Comparison of ENCODE assay signal across 8 cellular contexts in the genomic region with DNA sequence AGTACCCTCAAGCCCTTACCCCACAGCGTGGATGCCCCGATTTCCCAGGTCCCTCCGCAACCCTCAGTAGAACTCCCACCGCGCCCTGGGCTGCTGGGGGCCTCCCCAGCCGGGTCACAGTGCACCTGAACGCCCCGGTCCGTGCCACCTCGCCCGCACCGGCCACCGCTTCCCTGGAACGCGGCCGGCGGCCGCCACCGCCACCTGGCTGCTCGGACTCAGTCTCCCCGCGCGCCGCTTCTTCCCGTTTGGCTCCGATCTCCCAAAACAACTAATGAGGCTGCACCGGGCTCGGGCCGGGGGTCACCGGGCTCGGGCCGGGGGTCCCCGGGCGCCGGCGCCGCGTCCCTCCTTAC. TPM values are rescaled to one million over a fixed set of nuclear protein-coding genes. Genes with fewer than 3 reads are reported as not detected.
DNase-seq lines count a peak whose midpoint lies in the region; ATAC-seq, FAIRE-seq and TF ChIP-seq lines count a peak whose summit lies in the region.

No MANE protein-coding gene starts in this region.

- no peak for TF ChIP-seq POLR2A in lower leg skin (IDR thresholded peaks at IDR 0.05)
- TF ChIP-seq POLR2A in thyroid gland (IDR thresholded peaks at IDR 0.05), result no peak
- no peak for TF ChIP-seq POLR2A in GM12892 (IDR thresholded peaks at IDR 0.05; ENCODE audit: low read depth, low read length)

- peak overlapping the region; percentile 70 for H3K4me3 ChIP-seq in CD4-positive, CD25-positive, alpha-beta regulatory T cell (ENCODE audit: low read depth, low read length)
- peak overlapping the region; percentile 59 for H3K4me3 ChIP-seq in lower leg skin (ENCODE audit: low read depth, poor library complexity, severe bottlenecking)
- H3K4me3 ChIP-seq in thyroid gland (replicated peaks in 1 of 3), result peak overlapping the region; percentile 54 to 86 (median 78)

- peak overlapping the region; percentile 63 for H3K27ac ChIP-seq in CD4-positive, CD25-positive, alpha-beta regulatory T cell (ENCODE audit: insufficient read depth, low read length, poor library complexity, severe bottlenecking)
- H3K27ac ChIP-seq in thyroid gland, result peak overlapping the region; percentile 80 to 96 (median 85)

- H3K27ac Mint-ChIP-seq in CD4-positive, CD25-positive, alpha-beta regulatory T cell, result peak overlapping the region; percentile 55 to 77 (median 71)
- peak overlapping the region; percentile 76 to 95 (median 83) for H3K27ac Mint-ChIP-seq in brain

- peaks cover 13% of the 10 kb centered on the region for H3K27me3 Mint-ChIP-seq in CD4-positive, CD25-positive, alpha-beta regulatory T cell
- peaks cover 7% of the 10 kb centered on the region for H3K27me3 Mint-ChIP-seq in brain

- H3K36me3 ChIP-seq in CD4-positive, CD25-positive, alpha-beta regulatory T cell (ENCODE audit: control insufficient read depth, insufficient read depth, low read length), result no peaks in the 10 kb centered on the region
- H3K36me3 ChIP-seq in thyroid gland, result no peaks in the 10 kb centered on the region

- ATAC-seq in CD4-positive, CD25-positive, alpha-beta regulatory T cell (ENCODE audit: low read depth in 2 of 2), result no peak
- ATAC-seq in HG03095 (IDR thresholded peaks at IDR 0.05; ENCODE audit: unreplicated experiment) (peak; percentile 6), HG03139 (IDR thresholded peaks at IDR 0.05; ENCODE audit: unreplicated experiment) (no peak)

- peaks cover 37% of the 10 kb centered on the region for H3K4me1 ChIP-seq in CD4-positive, CD25-positive, alpha-beta regulatory T cell (ENCODE audit: control insufficient read depth, insufficient read depth, low read length, poor library complexity, severe bottlenecking)
- H3K4me1 ChIP-seq in thyroid gland, result peaks cover 25 to 32% of the 10 kb centered on the region in 2 donors

- no peak for DNase-seq in CD4-positive, CD25-positive, alpha-beta regulatory T cell
- no peak for DNase-seq in lower leg skin (ENCODE audit: low spot score in 2 of 2)
- peak; percentile 35 to 41 for DNase-seq in thyroid gland
- no peak for DNase-seq in AG20443 (ENCODE audit: low spot score)
- DNase-seq in GM12892 (ENCODE audit: insufficient read length), result no peak

- peak overlapping the region; percentile 83 to 94 (median 89) for H3K4me3 Mint-ChIP-seq in CD4-positive, CD25-positive, alpha-beta regulatory T cell
- peak overlapping the region; percentile 90 to 94 (median 93) for H3K4me3 Mint-ChIP-seq in brain

- H3K36me3 Mint-ChIP-seq in CD4-positive, CD25-positive, alpha-beta regulatory T cell, result peaks cover 6% of the 10 kb centered on the region
- no peaks in the 10 kb centered on the region for H3K36me3 Mint-ChIP-seq in brain

- FAIRE-seq in GM12892 (lab: Jason Lieb, UNC), result no peak

- peaks cover 8 to 37% (median 18%) of the 10 kb centered on the region in 4 donors for H3K4me1 Mint-ChIP-seq in CD4-positive, CD25-positive, alpha-beta regulatory T cell
- H3K4me1 Mint-ChIP-seq in brain, result peaks cover 32% of the 10 kb centered on the region

- TF ChIP-seq CTCF in brain (conservative IDR thresholded peaks at IDR 0.05) (peak in 1 of 2 experiments; percentile 15), lower leg skin (IDR thresholded peaks at IDR 0.05) (no peak), thyroid gland (IDR thresholded peaks at IDR 0.05) (peak in 1 of 6 experiments; percentile 10)

- intact Hi-C loops in lower leg skin (cut with DNase I; ENCODE audit: low total_unique reads) (loop anchor here (10.0 kb wide), 1 partner anchor 100 kb away; no protein-coding TSS in a partner anchor), thyroid gland (cut with DNase I) (no loop called here)

- H3K27me3 ChIP-seq in CD4-positive, CD25-positive, alpha-beta regulatory T cell (ENCODE audit: control insufficient read depth, insufficient read depth, low read length), result no peaks in the 10 kb centered on the region
- H3K27me3 ChIP-seq in thyroid gland, result no peaks in the 10 kb centered on the region

- no peaks in the 10 kb centered on the region for H3K9me3 ChIP-seq in CD4-positive, CD25-positive, alpha-beta regulatory T cell (ENCODE audit: control insufficient read depth in 2 of 2, low read length in 2 of 2)
- no peaks in the 10 kb centered on the region for H3K9me3 ChIP-seq in thyroid gland

- 2 to 3% methylated on average over 17 to 18 of the region's 38 CpGs for WGBS in lower leg skin, 2 donors
- 5 to 16% methylated on average over 6 to 24 of the region's 38 CpGs for WGBS in thyroid gland, 2 donors

- H3K9me3 Mint-ChIP-seq in CD4-positive, CD25-positive, alpha-beta regulatory T cell, result peaks cover 0 to 2% (median 0%) of the 10 kb centered on the region in 7 donors
- peaks cover 0 to 4% (median 0%) of the 10 kb centered on the region in 5 experiments for H3K9me3 Mint-ChIP-seq in brain

RNA-seq across cellular contexts. Expression of a gene that starts 1.0 kb away (rescaled TPM):
- total RNA-seq in CD4-positive, CD25-positive, alpha-beta regulatory T cell, result 54.1 TPM
- 10 to 100 TPM; 19.5 to 24.5 (median 21.3) TPM for polyA plus RNA-seq in CD4-positive, CD25-positive, alpha-beta regulatory T cell
- polyA plus RNA-seq in brain (ENCODE audit: insufficient read depth, low read depth, low replicate concordance), result 168 TPM
- 10 to 100 TPM; 37.5 to 47.5 (median 41.4) TPM for total RNA-seq in lower leg skin
- total RNA-seq in thyroid gland, result 10 to 100 TPM; 43.9 to 56.1 (median 44.5) TPM
- polyA plus RNA-seq in GM12892 (2012; ENCODE audit: missing spikeins), result 22.0 TPM

Comparison
In these comparisons a context has a peak if more than half of its experiments do, and no peak if none do; other contexts are left out.
1. DNase-seq: peak in thyroid gland (2 of 2); none in CD4-positive, CD25-positive, alpha-beta regulatory T cell (0 of 3), lower leg skin (0 of 2), AG20443 (single experiment) and GM12892 (single experiment).
2. Peak in every context shown above with its lines, with median percentiles within 50 percentile points of each other: H3K4me3 ChIP-seq.